ENCODE assay signal across 10 cellular contexts in the genomic region with DNA sequence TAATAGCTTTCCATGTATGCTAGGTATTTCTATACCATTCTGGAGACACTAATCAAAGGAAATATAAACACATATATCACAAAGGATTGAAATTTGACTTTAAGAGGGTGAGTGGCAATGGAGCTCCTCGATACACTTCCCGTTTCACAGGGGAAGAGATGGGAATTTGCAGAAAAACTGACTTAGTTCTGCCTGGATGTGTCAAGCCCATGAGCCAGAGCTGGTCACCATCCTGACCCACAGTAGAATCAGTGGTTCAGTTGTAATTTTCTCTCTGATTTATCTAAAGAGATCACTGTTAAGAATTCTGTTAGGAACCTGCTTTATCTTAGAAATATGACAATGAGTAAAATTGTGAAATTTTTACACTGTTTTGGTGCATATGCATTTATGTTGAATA. TPM values are rescaled to one million over a fixed set of nuclear protein-coding genes. Genes with fewer than 3 reads are reported as not detected.
DNase-seq lines count a peak whose midpoint lies in the region; ATAC-seq lines count a peak whose summit lies in the region.
"Had no signal": no experiment of that assay in that cellular context is flagged by ENCODE, and none has a peak within 500 bp of the region (broad histone marks: within the 10 kb centered on the region; RNA-seq: fewer than 3 reads in every experiment).

No MANE protein-coding gene starts in this region.

- WGBS in right cardiac atrium, result 50% methylated on average over 2 of the region's 2 CpGs
- 21 to 23% methylated on average over 2 of the region's 2 CpGs for WGBS in aorta, 2 donors

- H3K4me3 ChIP-seq in right cardiac atrium (ENCODE audit: low read length) (peak overlapping the region; percentile 40), aorta (ENCODE audit: low read length in 2 of 2) (peak overlapping the region in 1 of 2 donors; percentile 48)

- no peak for ATAC-seq in stimulated activated naive CD8-positive, alpha-beta T cell treated with anti-CD3 and anti-CD28 coated beads, Interleukin-15, Interleukin-2, amounts not matched to agents 100 U/mL and 50 U/mL, for 24 hours
- peak; percentile 5 for ATAC-seq in T-helper 17 cell
- peak in 1 of 2 donors; percentile 43 for ATAC-seq in right cardiac atrium
- peak; percentile 63 for ATAC-seq in aorta (ENCODE audit: low FRiP score)
- ATAC-seq in left colon, result no peak

- H3K9me3 ChIP-seq in T-helper 17 cell (ENCODE audit: control insufficient read depth, low read length, poor library complexity, severe bottlenecking) (no peaks in the 10 kb centered on the region), right cardiac atrium (ENCODE audit: control insufficient read depth, low read length) (no peaks in the 10 kb centered on the region), aorta (ENCODE audit: control insufficient read depth, low read length) (no peaks in the 10 kb centered on the region)
- H3K9me3 ChIP-seq: pancreas had no signal

- intact Hi-C loops in right cardiac atrium (cut with DNase I) (no loop called here), aorta (cut with DNase I) (no loop called here), left colon (cut with DNase I, micrococcal nuclease) (no loop called here)

- H3K4me1 ChIP-seq in right cardiac atrium (ENCODE audit: control insufficient read depth, insufficient read depth, low read length) (peaks cover 3% of the 10 kb centered on the region), aorta (ENCODE audit: control insufficient read depth in 1 of 2, insufficient read depth in 2 of 2, low read length in 2 of 2) (peaks cover 0 to 3% of the 10 kb centered on the region in 2 donors)
- H3K4me1 ChIP-seq: pancreas had no signal

- H3K27me3 ChIP-seq in right cardiac atrium (ENCODE audit: control insufficient read depth, insufficient read depth) (no peaks in the 10 kb centered on the region), aorta (ENCODE audit: control insufficient read depth in 1 of 2, insufficient read depth in 2 of 2, low read length in 1 of 2) (no peaks in the 10 kb centered on the region)
- H3K27me3 ChIP-seq: pancreas had no signal

- DNase-seq in stimulated activated naive CD8-positive, alpha-beta T cell treated with anti-CD3 and anti-CD28 coated beads, Interleukin-15, Interleukin-2, amounts not matched to agents 100 U/mL and 50 U/mL, for 24 hours, result no peak
- DNase-seq in T-helper 17 cell, result no peak
- DNase-seq in right cardiac atrium, result peak in 2 of 3 donors; percentile 7 to 18
- DNase-seq in aorta, result no peak
- no peak for DNase-seq in left colon
- DNase-seq in NCI-H2081 treated with DMSO at 0.1 percent for 48 hours (lab: John Stamatoyannopoulos, UW), result no peak
- DNase-seq in anterior cingulate cortex (lab: John Stamatoyannopoulos, UW), result no peak
- DNase-seq: NCI-H1092 treated with DMSO at 0.1 percent for 48 hours, pancreas had no signal

- peaks cover 55% of the 10 kb centered on the region for H3K4me1 Mint-ChIP-seq in stimulated activated naive CD8-positive, alpha-beta T cell treated with anti-CD3 and anti-CD28 coated beads, Interleukin-15, Interleukin-2, amounts not matched to agents 100 ng/mL and 50 ng/mL, for 24 hours (ENCODE audit: low read depth)
- H3K4me1 Mint-ChIP-seq in T-helper 17 cell, result peaks cover 28% of the 10 kb centered on the region

- H3K9me3 Mint-ChIP-seq in stimulated activated naive CD8-positive, alpha-beta T cell treated with anti-CD3 and anti-CD28 coated beads, Interleukin-15, Interleukin-2, amounts not matched to agents 100 ng/mL and 50 ng/mL, for 24 hours, result no peaks in the 10 kb centered on the region

- peak overlapping the region; percentile 72 for H3K4me3 Mint-ChIP-seq in stimulated activated naive CD8-positive, alpha-beta T cell treated with anti-CD3 and anti-CD28 coated beads, Interleukin-15, Interleukin-2, amounts not matched to agents 100 ng/mL and 50 ng/mL, for 24 hours
- peak overlapping the region; percentile 79 for H3K4me3 Mint-ChIP-seq in T-helper 17 cell

- no peaks in the 10 kb centered on the region for H3K36me3 Mint-ChIP-seq in stimulated activated naive CD8-positive, alpha-beta T cell treated with anti-CD3 and anti-CD28 coated beads, Interleukin-15, Interleukin-2, amounts not matched to agents 100 ng/mL and 50 ng/mL, for 24 hours (ENCODE audit: low read depth)
- H3K36me3 Mint-ChIP-seq in T-helper 17 cell (ENCODE audit: low read depth), result peaks cover 7% of the 10 kb centered on the region

- no peaks in the 10 kb centered on the region for H3K36me3 ChIP-seq in aorta (ENCODE audit: control insufficient read depth in 1 of 2, insufficient read depth in 2 of 2, low read length in 1 of 2)
- H3K36me3 ChIP-seq: pancreas had no signal

- H3K27me3 Mint-ChIP-seq in stimulated activated naive CD8-positive, alpha-beta T cell treated with anti-CD3 and anti-CD28 coated beads, Interleukin-15, Interleukin-2, amounts not matched to agents 100 ng/mL and 50 ng/mL, for 24 hours, result peaks cover 4% of the 10 kb centered on the region
- no peaks in the 10 kb centered on the region for H3K27me3 Mint-ChIP-seq in T-helper 17 cell

- H3K27ac Mint-ChIP-seq in stimulated activated naive CD8-positive, alpha-beta T cell treated with anti-CD3 and anti-CD28 coated beads, Interleukin-15, Interleukin-2, amounts not matched to agents 100 ng/mL and 50 ng/mL, for 24 hours, result peak overlapping the region; percentile 61
- H3K27ac Mint-ChIP-seq in T-helper 17 cell, result peak overlapping the region; percentile 93

- H3K27ac ChIP-seq in right cardiac atrium (ENCODE audit: low read length), result no peak overlapping the region
- H3K27ac ChIP-seq in aorta (ENCODE audit: low read depth in 1 of 2, low read length in 2 of 2), result no peak overlapping the region

RNA-seq across cellular contexts. Expression of gene PLCL1, which starts 34.2 kb away (rescaled TPM):
- 10 to 100 TPM; 24.9 to 27.2 TPM for total RNA-seq in T-helper 17 cell
- total RNA-seq in right cardiac atrium, result 10 to 100 TPM; 37.8 to 70.1 (median 52.7) TPM
- 19.5 TPM for polyA plus RNA-seq in right cardiac atrium
- total RNA-seq in aorta, result 10 to 100 TPM; 11.6 to 14.8 TPM
- 10 to 100 TPM in 1 of 2 donors, 1 to 10 TPM in 1; 5.1 to 15.7 TPM for polyA plus RNA-seq in aorta
- total RNA-seq in left colon, result 1 to 10 TPM; 1.1 to 3.0 TPM

RNA-seq across cellular contexts. Expression of gene BOLL, which starts 53.5 kb away (rescaled TPM):
- total RNA-seq in T-helper 17 cell (not detected), right cardiac atrium (not detected), aorta (not detected), left colon (not detected)
- polyA plus RNA-seq in right cardiac atrium (0.11 TPM), aorta (not detected)
- total RNA-seq: pancreas had no signal
- polyA plus RNA-seq: pancreas had no signal

Comparison
In these comparisons a context has a peak if more than half of its experiments do, and no peak if none do; other contexts are left out.
1. ATAC-seq: peak in T-helper 17 cell (single experiment) and aorta (single experiment); none in stimulated activated naive CD8-positive, alpha-beta T cell treated with anti-CD3 and anti-CD28 coated beads, Interleukin-15, Interleukin-2, amounts not matched to agents 100 U/mL and 50 U/mL, for 24 hours (single experiment) and left colon (single experiment).
2. DNase-seq: peak in right cardiac atrium (2 of 3); none in stimulated activated naive CD8-positive, alpha-beta T cell treated with anti-CD3 and anti-CD28 coated beads, Interleukin-15, Interleukin-2, amounts not matched to agents 100 U/mL and 50 U/mL, for 24 hours (single experiment), T-helper 17 cell (0 of 3), aorta (0 of 2), left colon (0 of 2), NCI-H2081 treated with DMSO at 0.1 percent for 48 hours (single experiment) and anterior cingulate cortex (0 of 58).